In the genomic region with DNA sequence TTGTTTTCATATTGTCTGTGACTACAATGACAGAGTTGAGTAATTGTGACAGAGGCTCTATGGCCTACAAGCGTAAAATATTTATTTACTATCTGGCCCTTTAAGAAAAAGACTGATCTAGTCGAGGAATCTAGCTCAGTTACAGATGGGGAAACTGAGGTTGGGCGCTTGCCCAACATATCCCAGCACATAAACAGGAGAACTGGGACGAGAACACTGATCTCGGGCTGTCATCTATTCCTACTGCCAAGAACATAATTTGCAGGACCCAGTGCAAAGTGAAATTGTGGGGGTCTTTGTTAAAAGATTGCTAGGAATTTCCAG, we compare ENCODE assay signal across 11 cellular contexts. TPM values are rescaled to one million over a fixed set of nuclear protein-coding genes. Genes with fewer than 3 reads are reported as not detected.
A peak's percentile ranks its signal among the peaks of the same experiment; 100 is the strongest.
DNase-seq lines count a peak whose midpoint lies in the region; ATAC-seq and TF ChIP-seq lines count a peak whose summit lies in the region.
"Had no signal": no experiment of that assay in that cellular context is flagged by ENCODE, and none has a peak within 500 bp of the region (broad histone marks: within the 10 kb centered on the region; RNA-seq: fewer than 3 reads in every experiment).

No MANE protein-coding gene starts in this region.

- peak overlapping the region; percentile 85 for H3K27ac Mint-ChIP-seq in activated T-helper 17 cell treated with anti-CD3 and anti-CD28 coated beads, Interleukin-2, amount 50 U/mL, for 72 hours
- H3K27ac Mint-ChIP-seq in naive B cell: peak overlapping the region in 3 of 6 donors; percentile 67 to 73 (median 70)

- peaks cover 5% of the 10 kb centered on the region for H3K4me1 Mint-ChIP-seq in activated T-helper 17 cell treated with anti-CD3 and anti-CD28 coated beads, Interleukin-2, amount 50 U/mL, for 72 hours
- peaks cover 17 to 22% (median 20%) of the 10 kb centered on the region in 3 donors for H3K4me1 Mint-ChIP-seq in naive B cell

- H3K9me3 Mint-ChIP-seq in activated T-helper 17 cell treated with anti-CD3 and anti-CD28 coated beads, Interleukin-2, amount 50 U/mL, for 72 hours: no peaks in the 10 kb centered on the region
- no peaks in the 10 kb centered on the region for H3K9me3 Mint-ChIP-seq in naive B cell

- no peaks in the 10 kb centered on the region for H3K9me3 ChIP-seq in heart right ventricle
- no peaks in the 10 kb centered on the region for H3K9me3 ChIP-seq in uterus
- H3K9me3 ChIP-seq: adrenal gland had no signal

- peaks cover 16 to 66% (median 50%) of the 10 kb centered on the region in 9 donors for H3K4me1 ChIP-seq in heart right ventricle
- H3K4me1 ChIP-seq in uterus: peaks cover 0 to 12% of the 10 kb centered on the region in 2 donors

- H3K36me3 Mint-ChIP-seq in activated T-helper 17 cell treated with anti-CD3 and anti-CD28 coated beads, Interleukin-2, amount 50 U/mL, for 72 hours (ENCODE audit: low read depth): peaks cover 83% of the 10 kb centered on the region
- no peaks in the 10 kb centered on the region for H3K36me3 Mint-ChIP-seq in naive B cell

- TF ChIP-seq CTCF in heart right ventricle (IDR thresholded peaks at IDR 0.05) (peak in 5 of 9 donors; percentile 1 to 25 (median 14)), uterus (IDR thresholded peaks at IDR 0.05) (no peak)

- intact Hi-C loops in heart right ventricle (cut with DNase I) (loop anchor here (1.0 to 10.0 kb wide), 9 partner anchors 169 to 391 kb away; a partner anchor contains a TSS), Right ventricle myocardium inferior (cut with DNase I) (loop anchor here (1.0 to 5.0 kb wide), 2 partner anchors 46 to 238 kb away; a partner anchor contains a TSS), uterus (cut with DNase I; ENCODE audit: low total_unique reads) (loop anchor here (5.0 to 10.0 kb wide), 2 partner anchors 171 to 239 kb away; a partner anchor contains a TSS)

- DNase-seq in heart right ventricle (no peak), Right ventricle myocardium inferior (ENCODE audit: missing footprints) (no peak), naive B cell (no peak), uterus (no peak), left lobe of liver (ENCODE audit: low spot score) (no peak)
- DNase-seq: kidney glomerular epithelial cell had no signal

- 34 to 35% methylated on average over 5 of the region's 5 CpGs for WGBS in heart right ventricle, 2 donors

- H3K4me3 ChIP-seq in heart right ventricle: peak overlapping the region in 6 of 10 donors; percentile 65 to 83 (median 76)
- no peak overlapping the region for H3K4me3 ChIP-seq in uterus

- H3K27ac ChIP-seq in heart right ventricle: peak overlapping the region in 9 of 10 donors; percentile 33 to 100 (median 97)
- H3K27ac ChIP-seq in uterus: peak overlapping the region; percentile 96

- TF ChIP-seq POLR2A in uterus (IDR thresholded peaks at IDR 0.05): no peak

- H3K36me3 ChIP-seq in heart right ventricle: peaks cover 0 to 69% (median 30%) of the 10 kb centered on the region in 9 donors
- H3K36me3 ChIP-seq in uterus: no peaks in the 10 kb centered on the region

- no peak for ATAC-seq in heart right ventricle
- no peak for ATAC-seq in Right ventricle myocardium inferior
- no peak for ATAC-seq in activated T-helper 17 cell treated with anti-CD3 and anti-CD28 coated beads, Interleukin-2, amount 50 U/mL, for 72 hours (replicated peaks)
- no peak for ATAC-seq in naive B cell (ENCODE audit: low read depth in 2 of 2)
- no peak for ATAC-seq in left lobe of liver
- no peak for ATAC-seq in GM18867 (IDR thresholded peaks at IDR 0.05; ENCODE audit: unreplicated experiment)
- ATAC-seq in GM21786 (IDR thresholded peaks at IDR 0.05; ENCODE audit: unreplicated experiment): no peak

- no peaks in the 10 kb centered on the region for H3K27me3 Mint-ChIP-seq in activated T-helper 17 cell treated with anti-CD3 and anti-CD28 coated beads, Interleukin-2, amount 50 U/mL, for 72 hours
- H3K27me3 Mint-ChIP-seq in naive B cell: no peaks in the 10 kb centered on the region

- no peaks in the 10 kb centered on the region for H3K27me3 ChIP-seq in heart right ventricle
- no peaks in the 10 kb centered on the region for H3K27me3 ChIP-seq in uterus
- H3K27me3 ChIP-seq: adrenal gland had no signal

- H3K4me3 Mint-ChIP-seq in activated T-helper 17 cell treated with anti-CD3 and anti-CD28 coated beads, Interleukin-2, amount 50 U/mL, for 72 hours: peak overlapping the region; percentile 39
- H3K4me3 Mint-ChIP-seq in naive B cell: peak overlapping the region in 5 of 8 donors; percentile 35 to 89 (median 77)

RNA-seq across cellular contexts. Expression of a gene that starts 1.9 kb away (rescaled TPM):
- total RNA-seq in heart right ventricle (10 to 100 TPM in 8 of 10 donors, 1 to 10 TPM in 2; 8.6 to 27.7 (median 11.5) TPM), Right ventricle myocardium inferior (19.3 TPM), uterus (100 to 1,000 TPM in 1 of 4 donors, 10 to 100 TPM in 2, 1 to 10 TPM in 1; 4.4 to 968 (median 60.1) TPM), left lobe of liver (39.4 TPM)
- polyA plus RNA-seq in heart right ventricle (10 to 100 TPM; 17.7 to 23.3 TPM), naive B cell (ENCODE audit: low read depth in 6 of 6) (10 to 100 TPM in 2 of 6 donors, 1 to 10 TPM in 4; 4.1 to 17.2 (median 7.9) TPM)
- total RNA-seq in activated T-helper 17 cell treated with anti-CD3 and anti-CD28 coated beads, Interleukin-2, amount 50 U/mL, for 72 hours: 100 to 1,000 TPM in 1 of 2 donors, 10 to 100 TPM in 1; 98.5 to 122 TPM
- total RNA-seq: M059J had no signal

RNA-seq across cellular contexts. Expression of a gene that starts 16.8 kb away (rescaled TPM):
- 100 to 1,000 TPM in 4 of 10 donors, 10 to 100 TPM in 6; 78.3 to 157 (median 98.1) TPM for total RNA-seq in heart right ventricle
- polyA plus RNA-seq in heart right ventricle: 10 to 100 TPM; 24.8 to 84.5 TPM
- 133 TPM for total RNA-seq in Right ventricle myocardium inferior
- total RNA-seq in activated T-helper 17 cell treated with anti-CD3 and anti-CD28 coated beads, Interleukin-2, amount 50 U/mL, for 72 hours: 100 to 1,000 TPM; 121 to 127 TPM
- 1 to 10 TPM; 1.4 to 8.9 (median 6.5) TPM for polyA plus RNA-seq in naive B cell (ENCODE audit: low read depth in 6 of 6)
- 10 to 100 TPM; 15.9 to 92.0 (median 19.8) TPM for total RNA-seq in uterus
- 96.9 TPM for total RNA-seq in left lobe of liver

RNA-seq across cellular contexts. Expression of a gene that starts 17.9 kb away (rescaled TPM):
- total RNA-seq in heart right ventricle (10 to 100 TPM; 35.1 to 82.5 (median 40.9) TPM), Right ventricle myocardium inferior (51.2 TPM), uterus (10 to 100 TPM; 20.5 to 54.8 (median 30.5) TPM), left lobe of liver (281 TPM)
- polyA plus RNA-seq in heart right ventricle (10 to 100 TPM; 29.5 to 77.1 TPM), naive B cell (ENCODE audit: low read depth in 6 of 6) (1 to 10 TPM; 3.7 to 9.8 (median 5.8) TPM)
- total RNA-seq in activated T-helper 17 cell treated with anti-CD3 and anti-CD28 coated beads, Interleukin-2, amount 50 U/mL, for 72 hours: 100 to 1,000 TPM; 605 to 771 TPM

RNA-seq across cellular contexts. Expression of a gene that starts 46.1 kb away (rescaled TPM):
- total RNA-seq in heart right ventricle: 10 to 100 TPM; 10.7 to 18.2 (median 14.6) TPM
- 10 to 100 TPM; 15.3 to 18.0 TPM for polyA plus RNA-seq in heart right ventricle
- total RNA-seq in Right ventricle myocardium inferior: 18.9 TPM
- total RNA-seq in activated T-helper 17 cell treated with anti-CD3 and anti-CD28 coated beads, Interleukin-2, amount 50 U/mL, for 72 hours: 10 to 100 TPM; 15.9 to 19.0 TPM
- polyA plus RNA-seq in naive B cell (ENCODE audit: low read depth in 6 of 6): 10 to 100 TPM; 24.6 to 39.5 (median 35.0) TPM
- total RNA-seq in uterus: 10 to 100 TPM in 2 of 4 donors, 1 to 10 TPM in 1, under 1 TPM in 1; 0.59 to 14.0 (median 7.2) TPM
- 9.0 TPM for total RNA-seq in left lobe of liver

RNA-seq across cellular contexts. Expression of a gene that starts 48.8 kb away (rescaled TPM):
- total RNA-seq in heart right ventricle: 10 to 100 TPM; 19.2 to 28.0 (median 24.7) TPM
- polyA plus RNA-seq in heart right ventricle: 10 to 100 TPM; 26.0 to 26.4 TPM
- 25.8 TPM for total RNA-seq in Right ventricle myocardium inferior
- 100 to 1,000 TPM; 101 to 103 TPM for total RNA-seq in activated T-helper 17 cell treated with anti-CD3 and anti-CD28 coated beads, Interleukin-2, amount 50 U/mL, for 72 hours
- polyA plus RNA-seq in naive B cell (ENCODE audit: low read depth in 6 of 6): 10 to 100 TPM; 54.9 to 76.1 (median 60.9) TPM
- 10 to 100 TPM; 42.8 to 89.5 (median 65.4) TPM for total RNA-seq in uterus
- 32.7 TPM for total RNA-seq in left lobe of liver

Comparison
In these comparisons a context has a peak if more than half of its experiments do, and no peak if none do; other contexts are left out.
1. H3K4me3 ChIP-seq: peak in heart right ventricle (6 of 10); none in uterus (0 of 2).
2. CTCF ChIP-seq: peak in heart right ventricle (5 of 9); none in uterus (0 of 4).